In genomic region chr2:174172802-174173355, GRCh38 we compare ENCODE assay signal across 12 cellular contexts.
DNase-seq lines count a peak whose midpoint lies in the region; ATAC-seq, FAIRE-seq and TF ChIP-seq lines count a peak whose summit lies in the region.
"Had no signal": no experiment of that assay in that cellular context is flagged by ENCODE, and none has a peak within 500 bp of the region (broad histone marks: within the 10 kb centered on the region; RNA-seq: fewer than 3 reads in every experiment).

No MANE protein-coding gene starts in this region.

- no peak for ATAC-seq in K562
- ATAC-seq: A549; CD8-positive, alpha-beta T cell had no signal

- CTCF ChIA-PET in OCI-LY7 (lab: Charles Lee; ENCODE audit: unreplicated experiment) (no interaction called here), K562 (lab: Yijun Ruan, JAX; ENCODE audit: low intra/inter-chr PET ratio) (interaction anchor here (0.6 kb wide), 1 partner anchor 916 kb away, joined by 3 read pairs; no protein-coding TSS in a partner anchor)

- no peak for TF ChIP-seq CTCF in OCI-LY7 (conservative IDR thresholded peaks at IDR 0.05; ENCODE audit: low read length)
- no peak for TF ChIP-seq CTCF in K562 (IDR thresholded peaks at IDR 0.05 in 2 of 3, conservative IDR thresholded peaks at IDR 0.05 in 1 of 3; ENCODE audit: insufficient read depth in 2 of 3, low read depth in 1 of 3, low read length in 3 of 3)
- TF ChIP-seq CTCF in hepatocyte (IDR thresholded peaks at IDR 0.05; ENCODE audit: poor library complexity) = no peak
- no peak for TF ChIP-seq CTCF in BE2C (IDR thresholded peaks at IDR 0.05; ENCODE audit: low read depth, low read length)

- WGBS in K562 (ENCODE audit: insufficient coverage, low coverage, missing lambda C conversion rate) = 88% methylated on average over 5 of the region's 5 CpGs
- WGBS in hepatocyte (ENCODE audit: low lambda C conversion rate, missing lambda C conversion rate) = 77% methylated on average over 5 of the region's 5 CpGs

- H3K27me3 ChIP-seq in K562 (ENCODE audit: control insufficient read depth in 2 of 2, insufficient read depth in 2 of 2, low read length in 2 of 2) (no peaks in the 10 kb centered on the region), hepatocyte (no peaks in the 10 kb centered on the region), BE2C (no peaks in the 10 kb centered on the region)

- TF ChIP-seq POLR2A in K562 (conservative IDR thresholded peaks at IDR 0.05) = no peak

- no peak overlapping the region for H3K4me3 ChIP-seq in Jurkat, Clone E6-1 (ENCODE audit: low read length)
- no peak overlapping the region for H3K4me3 ChIP-seq in OCI-LY7 (ENCODE audit: low read depth, low read length, poor library complexity, severe bottlenecking)
- H3K4me3 ChIP-seq in K562 = no peak overlapping the region
- no peak overlapping the region for H3K4me3 ChIP-seq in hepatocyte
- no peak overlapping the region for H3K4me3 ChIP-seq in BE2C (ENCODE audit: low read depth, low read length)
- H3K4me3 ChIP-seq: A549, GM23248 had no signal

- no peak for FAIRE-seq in K562 (lab: Jason Lieb, UNC)
- FAIRE-seq: A549 had no signal

- H3K79me2 ChIP-seq in OCI-LY7 (ENCODE audit: insufficient read depth, low read depth, low read length) (peaks cover 12% of the 10 kb centered on the region; the same call in 1 of the 2 replicates), K562 (ENCODE audit: control insufficient read depth, insufficient read depth, low read length) (peaks cover 89% of the 10 kb centered on the region), hepatocyte (peaks cover 52% of the 10 kb centered on the region)

- no peak overlapping the region for H2AFZ ChIP-seq in OCI-LY7 (ENCODE audit: low read length)
- H2AFZ ChIP-seq in K562 (ENCODE audit: low read depth, low read length) = no peak overlapping the region
- no peak overlapping the region for H2AFZ ChIP-seq in hepatocyte
- H2AFZ ChIP-seq: GM23248 had no signal

- peak; percentile 8 for DNase-seq in Jurkat, Clone E6-1 (ENCODE audit: low read depth, low spot score)
- DNase-seq in OCI-LY7 (ENCODE audit: low spot score) (peak; percentile 10), K562 (ENCODE audit: extremely low read depth in 1 of 4, low spot score in 3 of 4) (no peak), NCI-H187 (lab: John Stamatoyannopoulos, UW) (no peak), hepatocyte (ENCODE audit: low spot score) (no peak), BE2C (no peak)
- DNase-seq: Caco-2; CD8-positive, alpha-beta T cell; DMS53; GM23248; IMR-90 had no signal

- H3K9me2 ChIP-seq in OCI-LY7 (ENCODE audit: insufficient read depth, low read length) = no peaks in the 10 kb centered on the region
- no peaks in the 10 kb centered on the region for H3K9me2 ChIP-seq in hepatocyte (replicated peaks; ENCODE audit: insufficient read depth)

- no peaks in the 10 kb centered on the region for H3K9me1 ChIP-seq in K562 (ENCODE audit: control insufficient read depth, insufficient read depth, low read length)

- H3K36me3 ChIP-seq in OCI-LY7 (ENCODE audit: insufficient read depth, low read length) = peaks cover 57% of the 10 kb centered on the region
- peaks cover 13% of the 10 kb centered on the region; the same call in 1 of the 3 replicates for H3K36me3 ChIP-seq in K562 (ENCODE audit: control insufficient read depth, insufficient read depth, low read length)
- H3K36me3 ChIP-seq in hepatocyte (replicated peaks; ENCODE audit: insufficient read depth, low read depth) = no peaks in the 10 kb centered on the region
- no peaks in the 10 kb centered on the region for H3K36me3 ChIP-seq in BE2C

- peaks cover 9% of the 10 kb centered on the region for H3K4me1 ChIP-seq in OCI-LY7 (ENCODE audit: insufficient read depth, low read length, poor library complexity, severe bottlenecking)
- no peaks in the 10 kb centered on the region for H3K4me1 ChIP-seq in K562 (replicated peaks in 1 of 2; ENCODE audit: control insufficient read depth in 2 of 2, insufficient read depth in 2 of 2, low read length in 2 of 2)
- peaks cover 3% of the 10 kb centered on the region for H3K4me1 ChIP-seq in hepatocyte (ENCODE audit: insufficient read depth)
- H3K4me1 ChIP-seq in BE2C = no peaks in the 10 kb centered on the region
- H3K4me1 ChIP-seq: A549, Caco-2 had no signal

- no peak overlapping the region for H3K9ac ChIP-seq in K562 (ENCODE audit: insufficient read depth in 1 of 2, low read depth in 2 of 2, low read length in 2 of 2)
- H3K9ac ChIP-seq: GM23248 had no signal

- H3K27ac ChIP-seq in OCI-LY7 (ENCODE audit: low read depth, low read length, poor library complexity, severe bottlenecking) (no peak overlapping the region), K562 (ENCODE audit: extremely low read depth, low read depth, low read length) (no peak overlapping the region), hepatocyte (no peak overlapping the region)
- H3K27ac ChIP-seq: A549, GM23248 had no signal

- BruUV-seq in OCI-LY7 (replicated peaks; lab: Mats Ljungman, UMichigan) = no TSS peak
- BruUV-seq in K562 (replicated peaks; lab: Mats Ljungman, UMichigan) = no TSS peak

- peaks cover 52% of the 10 kb centered on the region; the same call in 1 of the 2 replicates for H3K9me3 ChIP-seq in OCI-LY7 (ENCODE audit: low read length)
- H3K9me3 ChIP-seq in K562 (replicated peaks; ENCODE audit: control insufficient read depth, insufficient read depth, low read depth, low read length) = peaks cover 6% of the 10 kb centered on the region
- peaks cover 9% of the 10 kb centered on the region for H3K9me3 ChIP-seq in hepatocyte (ENCODE audit: low read depth)
- no peaks in the 10 kb centered on the region for H3K9me3 ChIP-seq in BE2C

- no peaks in the 10 kb centered on the region for H4K20me1 ChIP-seq in OCI-LY7 (ENCODE audit: insufficient read depth, low read length)
- H4K20me1 ChIP-seq in K562 (replicated peaks; ENCODE audit: control insufficient read depth, insufficient read depth, low read length) = no peaks in the 10 kb centered on the region
- no peaks in the 10 kb centered on the region for H4K20me1 ChIP-seq in hepatocyte (ENCODE audit: insufficient read depth, poor library complexity, severe bottlenecking)

- no peak for TF ChIP-seq RAD21 in K562 (CRISPR knock-in tag; conservative IDR thresholded peaks at IDR 0.05 in 1 of 2, IDR thresholded peaks at IDR 0.05 in 1 of 2)

- H3K4me2 ChIP-seq in OCI-LY7 (ENCODE audit: low read length) (peak overlapping the region; percentile 26; the same call in 1 of the 2 replicates), K562 (ENCODE audit: insufficient read depth, low read length) (no peak overlapping the region), hepatocyte (no peak overlapping the region)
- H3K4me2 ChIP-seq: A549 had no signal

- POLR2A ChIA-PET in OCI-LY7 (lab: Charles Lee) (interaction anchor here (0.6 to 0.9 kb wide), 2 partner anchors 73 to 468 kb away, joined by 3 read pairs; no protein-coding TSS in a partner anchor), K562 (lab: Yijun Ruan, JAX) (interaction anchor here (0.6 to 2.5 kb wide), 2 partner anchors 11 to 242 kb away, joined by 4 to 8 read pairs; no protein-coding TSS in a partner anchor)

- intact Hi-C loops in OCI-LY7 (cut with micrococcal nuclease; ENCODE audit: unreplicated experiment) (no loop called here), K562 (cut with micrococcal nuclease) (no loop called here)

- no peak for TF ChIP-seq EP300 in K562 (IDR thresholded peaks at IDR 0.05; ENCODE audit: low read length)

- in situ Hi-C loops in K562 (cut with MboI) = no loop called here

TF ChIP-seq in K562, 482 proteins besides CTCF, POLR2A, EP300 and RAD21:
- TF ChIP-seq ZNF785 (CRISPR knock-in tag; IDR thresholded peaks at IDR 0.05) = no peak
- 0 out of 2 replicates have a peak, but pooled peaks have one; percentile 13 for TF ChIP-seq GATA2 (CRISPR knock-in tag; IDR thresholded peaks at IDR 0.05)

Comparison
In these comparisons a context has a peak if more than half of its experiments do, and no peak if none do; other contexts are left out.
1. DNase-seq: peak in Jurkat, Clone E6-1 (single experiment) and OCI-LY7 (single experiment); none in K562 (0 of 4), NCI-H187 (0 of 2), hepatocyte (single experiment) and BE2C (single experiment).